Comparison of ENCODE assay signal across 30 cellular contexts in the genomic region with DNA sequence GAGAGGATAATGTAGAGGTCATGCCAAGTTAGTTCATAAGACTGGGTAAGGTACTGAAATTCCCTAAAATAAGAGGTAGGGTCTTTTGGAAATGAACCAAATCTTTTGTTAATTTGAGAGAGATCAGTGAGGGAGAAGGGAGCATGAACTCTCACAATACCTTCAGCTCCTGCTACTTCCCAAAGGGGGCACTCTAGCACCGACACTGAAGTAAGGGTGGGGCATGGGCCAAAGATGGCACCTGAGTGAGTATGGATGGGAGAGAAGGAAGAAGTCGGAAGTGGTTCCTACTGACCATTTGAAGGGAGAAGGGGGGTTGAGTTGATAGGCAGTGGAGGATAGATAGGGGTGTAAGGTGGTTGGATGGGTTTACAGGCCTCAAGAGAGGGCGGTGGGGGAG.
"Had no signal": no experiment of that assay in that cellular context is flagged by ENCODE, and none has a peak within 500 bp of the region (broad histone marks: within the 10 kb centered on the region; RNA-seq: fewer than 3 reads in every experiment).

No MANE protein-coding gene starts in this region.

- FAIRE-seq: islet of Langerhans, kidney had no signal

- H3K4me3 ChIP-seq: left lung, lower lobe of right lung, neural progenitor cell, ovary, right atrium auricular region, right lobe of liver, smooth muscle cell, stomach, testis, thyroid gland, transverse colon, upper lobe of left lung, vagina had no signal

- H3K36me3 ChIP-seq: left lung, lower lobe of right lung, neural progenitor cell, neutrophil, ovary, right atrium auricular region, right lobe of liver, stomach, thyroid gland, transverse colon, upper lobe of left lung, vagina had no signal

- H3K4me1 ChIP-seq: left lung, lower lobe of right lung, neural progenitor cell, right atrium auricular region, right lobe of liver, testis, transverse colon, upper lobe of left lung, vagina had no signal

- ATAC-seq: left colon; left lung; lower lobe of right lung; natural killer cell; right lobe of liver; stimulated activated naive B cell treated with anti-CD40 and anti-IgM and Interleukin-4, amounts not matched to agents 10 μg/mL and 1 μg/mL and 100 μg/mL, for 72 hours; stimulated activated naive CD8-positive, alpha-beta T cell treated with anti-CD3 and anti-CD28 coated beads, Interleukin-15, Interleukin-2, amounts not matched to agents 100 U/mL and 50 U/mL, for 24 hours had no signal

- H3K27me3 ChIP-seq: left lung, neural progenitor cell, neutrophil, ovary, right atrium auricular region, right lobe of liver, stomach, testis, thyroid gland, transverse colon, upper lobe of left lung, vagina had no signal

- H3K27ac Mint-ChIP-seq: immature natural killer cell; mesothelial cell of epicardium; natural killer cell; nephron progenitor cell; neural progenitor cell; progenitor cell of endocrine pancreas; stimulated activated naive B cell treated with anti-CD40 and anti-IgM and Interleukin-4, amounts not matched to agents 10 μg/mL and 1 μg/mL and 100 μg/mL, for 72 hours had no signal

- DNase-seq: hippocampal formation; immature natural killer cell; kidney; left colon; left lung; lower lobe of right lung; mammary epithelial cell; mesendoderm; naive B cell; natural killer cell; nephron progenitor cell; ovary; right lobe of liver; stimulated activated CD4-positive, alpha-beta T cell treated with anti-CD3 and anti-CD28 coated beads, Interleukin-1b, Interleukin-23, amount 100 ng/mL, for 48 hours; stimulated activated CD4-positive, alpha-beta T cell treated with anti-CD3 and anti-CD28 coated beads, Interleukin-4, amount 100 ng/mL, for 1 hour; stimulated activated naive B cell treated with anti-CD40 and anti-IgM and Interleukin-4, amounts not matched to agents 10 μg/mL and 1 μg/mL and 100 μg/mL, for 72 hours; stimulated activated naive CD8-positive, alpha-beta T cell treated with anti-CD3 and anti-CD28 coated beads, Interleukin-15, Interleukin-2, amounts not matched to agents 100 U/mL and 50 U/mL, for 24 hours; stomach; testis; thyroid gland; transverse colon; upper lobe of left lung had no signal

- H3K9ac ChIP-seq: neural progenitor cell had no signal

- H3K27me3 Mint-ChIP-seq: progenitor cell of endocrine pancreas had no signal

- H2AFZ ChIP-seq: neural progenitor cell had no signal

- H3K9me3 ChIP-seq: lower lobe of right lung, ovary, right atrium auricular region, right lobe of liver, testis, thyroid gland, transverse colon, vagina had no signal

- H3K27ac ChIP-seq: left lung, lower lobe of right lung, neural progenitor cell, neutrophil, ovary, right atrium auricular region, right lobe of liver, stomach, testis, thyroid gland, transverse colon, upper lobe of left lung, vagina had no signal

- H3K4me1 Mint-ChIP-seq: mesothelial cell of epicardium; natural killer cell; nephron progenitor cell; neural progenitor cell; stimulated activated naive B cell treated with anti-CD40 and anti-IgM and Interleukin-4, amounts not matched to agents 10 μg/mL and 1 μg/mL and 100 μg/mL, for 72 hours had no signal

- H3K4me2 ChIP-seq: neural progenitor cell, smooth muscle cell had no signal

- H3K36me3 Mint-ChIP-seq: mesothelial cell of epicardium, neural progenitor cell had no signal

- H3K4me3 Mint-ChIP-seq: immature natural killer cell; mesothelial cell of epicardium; naive B cell; natural killer cell; nephron progenitor cell; neural progenitor cell; stimulated activated naive B cell treated with anti-CD40 and anti-IgM and Interleukin-4, amounts not matched to agents 10 μg/mL and 1 μg/mL and 100 μg/mL, for 72 hours had no signal
